1 cellular context compared by ENCODE assay signal in genomic region chr7:1112625-1113547, GRCh38.
TF ChIP-seq lines count a peak whose summit lies in the region.

No MANE protein-coding gene starts in this region.

TF ChIP-seq in H1, 55 proteins besides CTCF, POLR2A, EP300 and RAD21:
- no peak for TF ChIP-seq NANOG (IDR thresholded peaks at IDR 0.05; ENCODE audit: insufficient read depth, low read depth, low read length, poor library complexity, severe bottlenecking)
- no peak for TF ChIP-seq CBX8 (IDR thresholded peaks at IDR 0.05; ENCODE audit: borderline replicate concordance, low read depth, low read length)
- TF ChIP-seq GABPA (IDR thresholded peaks at IDR 0.05; ENCODE audit: borderline replicate concordance, insufficient read depth, low read length): no peak
- TF ChIP-seq BRCA1 (IDR thresholded peaks at IDR 0.05; ENCODE audit: low read depth, low read length): no peak
- no peak for TF ChIP-seq BACH1 (IDR thresholded peaks at IDR 0.05; ENCODE audit: low read length)
- TF ChIP-seq SP2 (IDR thresholded peaks at IDR 0.05; ENCODE audit: low read length): no peak
- TF ChIP-seq KDM1A (IDR thresholded peaks at IDR 0.05; ENCODE audit: borderline replicate concordance, low read length): no peak
- no peak for TF ChIP-seq CTBP2 (IDR thresholded peaks at IDR 0.05; ENCODE audit: borderline replicate concordance, insufficient read depth, insufficient read length, low read length)
- TF ChIP-seq CHD1 (IDR thresholded peaks at IDR 0.05; ENCODE audit: low read depth, low read length): no peak
- no peak for TF ChIP-seq SP4 (IDR thresholded peaks at IDR 0.05; ENCODE audit: low read length)
- TF ChIP-seq TBP (IDR thresholded peaks at IDR 0.05; ENCODE audit: low read depth, low read length): no peak
- TF ChIP-seq EGR1 (IDR thresholded peaks at IDR 0.05; ENCODE audit: borderline replicate concordance, low read depth, low read length): no peak
- TF ChIP-seq TAF7 (optimal IDR thresholded peaks at IDR 0.05; ENCODE audit: borderline replicate concordance, low read depth, low read length): no peak
- TF ChIP-seq E2F6 (IDR thresholded peaks at IDR 0.05): no peak
- no peak for TF ChIP-seq ASH2L (IDR thresholded peaks at IDR 0.05; ENCODE audit: low read length)
TF ChIP-seq in H1: peak in this region for 0.
